Comparison of ENCODE assay signal across 18 cellular contexts in the genomic region with DNA sequence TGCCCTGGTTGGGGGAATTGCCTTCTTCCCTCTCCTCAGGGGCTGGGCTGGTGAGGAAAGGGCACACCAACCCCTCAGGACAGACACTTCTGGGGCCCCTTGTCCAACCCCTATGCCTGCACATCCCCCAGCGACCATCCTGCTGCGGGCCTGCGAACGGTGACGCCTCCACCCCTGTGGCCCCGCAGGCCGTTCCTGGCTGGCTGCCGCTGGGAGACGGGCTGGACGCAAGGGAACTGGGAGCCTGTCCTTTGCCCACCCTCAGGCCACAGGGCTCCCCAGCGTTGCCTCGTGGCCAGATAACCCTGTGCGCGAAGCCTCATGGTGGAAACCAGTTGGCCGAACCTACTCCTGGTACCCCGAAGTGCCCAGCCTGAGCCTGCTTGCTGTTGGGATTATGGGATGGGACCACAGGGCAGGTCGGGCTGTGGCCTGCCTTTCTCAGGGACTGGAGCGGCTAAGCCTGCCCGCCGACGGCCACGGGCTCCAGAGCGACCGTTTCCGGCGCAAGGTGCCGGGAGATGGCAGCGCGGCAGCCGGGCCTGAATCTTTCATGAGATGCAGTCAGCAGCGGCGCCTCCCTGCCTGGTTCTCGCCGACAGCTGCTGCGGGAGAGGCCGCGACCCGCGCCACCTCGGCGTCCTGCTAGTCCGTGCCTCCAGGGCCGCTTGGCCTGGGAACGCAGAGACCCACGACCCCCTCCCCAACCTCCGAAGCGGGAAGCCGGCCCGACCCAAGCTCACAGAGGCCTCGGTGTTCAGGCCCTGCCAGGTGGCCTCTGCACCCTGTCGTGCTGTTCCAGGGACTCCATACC. TPM values are rescaled to one million over a fixed set of nuclear protein-coding genes. Genes with fewer than 3 reads are reported as not detected.
DNase-seq lines count a peak whose midpoint lies in the region; ATAC-seq, FAIRE-seq and TF ChIP-seq lines count a peak whose summit lies in the region.
"Had no signal": no experiment of that assay in that cellular context is flagged by ENCODE, and none has a peak within 500 bp of the region (broad histone marks: within the 10 kb centered on the region; RNA-seq: fewer than 3 reads in every experiment).

No MANE protein-coding gene starts in this region.

- H3K9me1 ChIP-seq in K562 (ENCODE audit: control insufficient read depth, insufficient read depth, low read length) = no peaks in the 10 kb centered on the region

- no peak for FAIRE-seq in K562 (lab: Jason Lieb, UNC)
- FAIRE-seq: A549 had no signal

- POLR2A ChIA-PET in K562 (lab: Yijun Ruan, JAX) = no interaction called here

- no peaks in the 10 kb centered on the region for H3K9me3 ChIP-seq in K562 (replicated peaks; ENCODE audit: control insufficient read depth, insufficient read depth, low read depth, low read length)
- H3K9me3 ChIP-seq: A549, left ventricle myocardium inferior, neutrophil had no signal

- no peak overlapping the region for H3K9ac ChIP-seq in K562 (ENCODE audit: insufficient read depth in 1 of 2, low read depth in 2 of 2, low read length in 2 of 2)
- H3K9ac ChIP-seq: KMS-11 had no signal

- 88% methylated on average over 35 of the region's 51 CpGs for WGBS in K562 (ENCODE audit: insufficient coverage, low coverage, missing lambda C conversion rate)

- H3K79me2 ChIP-seq in K562 (ENCODE audit: control insufficient read depth, insufficient read depth, low read length) = peaks cover under 1% of the 10 kb centered on the region; the same call in 2 of the 3 replicates

- H3K36me3 ChIP-seq in K562 (ENCODE audit: control insufficient read depth, insufficient read depth, low read length) = no peaks in the 10 kb centered on the region; the same call in 2 of the 3 replicates
- H3K36me3 ChIP-seq: left ventricle myocardium inferior, neutrophil had no signal

- ATAC-seq in K562 = no peak
- no peak for ATAC-seq in stimulated activated naive CD8-positive, alpha-beta T cell treated with anti-CD3 and anti-CD28 coated beads, Interleukin-15, amount 100 ng/mL, for 72 hours
- ATAC-seq: activated naive CD4-positive, alpha-beta T cell treated with anti-CD3 and anti-CD28 coated beads, Interleukin-2, amount 50 U/mL, for 72 hours had no signal

- TF ChIP-seq POLR2A in K562 (conservative IDR thresholded peaks at IDR 0.05) = no peak

- H3K4me1 ChIP-seq in K562 (replicated peaks in 1 of 2; ENCODE audit: control insufficient read depth in 2 of 2, insufficient read depth in 2 of 2, low read length in 2 of 2) = peaks cover 10 to 16% of the 10 kb centered on the region in 2 experiments; a peak in 4 of 5 replicates
- H3K4me1 ChIP-seq: A549 had no signal

- CTCF ChIA-PET in K562 (lab: Yijun Ruan, JAX; ENCODE audit: low intra/inter-chr PET ratio) = no interaction called here

- no peak overlapping the region for H2AFZ ChIP-seq in K562 (ENCODE audit: low read depth, low read length)

- no peaks in the 10 kb centered on the region for H4K20me1 ChIP-seq in K562 (replicated peaks; ENCODE audit: control insufficient read depth, insufficient read depth, low read length)

- peak overlapping the region; percentile 19 for H3K4me3 Mint-ChIP-seq in activated naive CD4-positive, alpha-beta T cell treated with anti-CD3 and anti-CD28 coated beads, Interleukin-2, amount 50 U/mL, for 24 hours
- H3K4me3 Mint-ChIP-seq in stimulated activated naive CD8-positive, alpha-beta T cell treated with anti-CD3 and anti-CD28 coated beads, Interleukin-15, amount 100 ng/mL, for 72 hours = peak overlapping the region; percentile 60 to 64

- no peak for TF ChIP-seq RAD21 in K562 (CRISPR knock-in tag; conservative IDR thresholded peaks at IDR 0.05 in 1 of 2, IDR thresholded peaks at IDR 0.05 in 1 of 2)

- no peak overlapping the region for H3K4me2 ChIP-seq in K562 (ENCODE audit: insufficient read depth, low read length)
- H3K4me2 ChIP-seq: KMS-11 had no signal

- DNase-seq in activated naive CD4-positive, alpha-beta T cell treated with anti-CD3 and anti-CD28 coated beads, Interleukin-2, amount 50 U/mL, for 16 hours = no peak
- DNase-seq in K562 (ENCODE audit: extremely low read depth in 1 of 4, low spot score in 3 of 4) (no peak), left kidney (ENCODE audit: low read depth, low spot score) (peak; percentile 66), DMS53 treated with DMSO at 0.1 percent for 48 hours (lab: John Stamatoyannopoulos, UW; ENCODE audit: unreplicated experiment) (no peak), KBM-7 (no peak)
- no peak for DNase-seq in stimulated activated naive CD8-positive, alpha-beta T cell treated with anti-CD3 and anti-CD28 coated beads, Interleukin-15, amount 100 ng/mL, for 72 hours
- DNase-seq in activated CD8-positive, alpha-beta memory T cell treated with anti-CD3 and anti-CD28 coated beads for 24 hours = no peak
- DNase-seq: central memory CD4-positive, alpha-beta T cell; COR-L47; GF-D8; left ventricle myocardium inferior; NCI-H187 treated with DMSO at 0.1 percent for 48 hours; NCI-H774 had no signal

- no TSS peak for BruUV-seq in K562 (replicated peaks; lab: Mats Ljungman, UMichigan)

- H3K4me3 ChIP-seq in K562 = no peak overlapping the region

- no peaks in the 10 kb centered on the region for H3K27me3 ChIP-seq in K562 (ENCODE audit: control insufficient read depth in 2 of 2, insufficient read depth in 2 of 2, low read length in 2 of 2)

- no peak for TF ChIP-seq EP300 in K562 (IDR thresholded peaks at IDR 0.05; ENCODE audit: low read length)

- intact Hi-C loops in K562 (cut with micrococcal nuclease) = no loop called here

- no peaks in the 10 kb centered on the region for H3K9me3 Mint-ChIP-seq in activated naive CD4-positive, alpha-beta T cell treated with anti-CD3 and anti-CD28 coated beads, Interleukin-2, amount 50 U/mL, for 24 hours
- no peaks in the 10 kb centered on the region for H3K9me3 Mint-ChIP-seq in stimulated activated naive CD8-positive, alpha-beta T cell treated with anti-CD3 and anti-CD28 coated beads, Interleukin-15, amount 100 ng/mL, for 72 hours
- H3K9me3 Mint-ChIP-seq: activated naive CD4-positive, alpha-beta T cell treated with anti-CD3 and anti-CD28 coated beads, Interleukin-2, amount 50 U/mL, for 72 hours had no signal

- H3K36me3 Mint-ChIP-seq in activated naive CD4-positive, alpha-beta T cell treated with anti-CD3 and anti-CD28 coated beads, Interleukin-2, amount 50 U/mL, for 24 hours = no peaks in the 10 kb centered on the region
- H3K36me3 Mint-ChIP-seq: activated naive CD4-positive, alpha-beta T cell treated with anti-CD3 and anti-CD28 coated beads, Interleukin-2, amount 50 U/mL, for 72 hours had no signal

- in situ Hi-C loops in K562 (cut with MboI) = no loop called here
- in situ Hi-C loops in KBM-7 (cut with MboI; ENCODE audit: low pct_unique_long_range_greater_than_20kb, low sequenced_read_pairs) = no loop called here

- peaks cover 13% of the 10 kb centered on the region for H3K4me1 Mint-ChIP-seq in activated naive CD4-positive, alpha-beta T cell treated with anti-CD3 and anti-CD28 coated beads, Interleukin-2, amount 50 U/mL, for 24 hours
- peaks cover 30% of the 10 kb centered on the region for H3K4me1 Mint-ChIP-seq in stimulated activated naive CD8-positive, alpha-beta T cell treated with anti-CD3 and anti-CD28 coated beads, Interleukin-15, amount 100 ng/mL, for 72 hours

- no peak overlapping the region for H3K27ac Mint-ChIP-seq in activated naive CD4-positive, alpha-beta T cell treated with anti-CD3 and anti-CD28 coated beads, Interleukin-2, amount 50 U/mL, for 24 hours
- no peak overlapping the region for H3K27ac Mint-ChIP-seq in stimulated activated naive CD8-positive, alpha-beta T cell treated with anti-CD3 and anti-CD28 coated beads, Interleukin-15, amount 100 ng/mL, for 72 hours
- H3K27ac Mint-ChIP-seq: activated naive CD4-positive, alpha-beta T cell treated with anti-CD3 and anti-CD28 coated beads, Interleukin-2, amount 50 U/mL, for 72 hours had no signal

- H3K27ac ChIP-seq in K562 (ENCODE audit: extremely low read depth, low read depth, low read length) = no peak overlapping the region
- H3K27ac ChIP-seq: KMS-11, left ventricle myocardium inferior, neutrophil had no signal

- peaks cover 53% of the 10 kb centered on the region for H3K27me3 Mint-ChIP-seq in activated naive CD4-positive, alpha-beta T cell treated with anti-CD3 and anti-CD28 coated beads, Interleukin-2, amount 50 U/mL, for 24 hours
- peaks cover 95% of the 10 kb centered on the region for H3K27me3 Mint-ChIP-seq in stimulated activated naive CD8-positive, alpha-beta T cell treated with anti-CD3 and anti-CD28 coated beads, Interleukin-15, amount 100 ng/mL, for 72 hours

- TF ChIP-seq CTCF in K562 (IDR thresholded peaks at IDR 0.05 in 2 of 3, conservative IDR thresholded peaks at IDR 0.05 in 1 of 3; ENCODE audit: insufficient read depth in 2 of 3, low read depth in 1 of 3, low read length in 3 of 3) = no peak

TF ChIP-seq in K562, 482 proteins besides CTCF, POLR2A, EP300 and RAD21 (continues in another document):
- TF ChIP-seq ZFP30 (CRISPR knock-in tag; IDR thresholded peaks at IDR 0.05; ENCODE audit: borderline replicate concordance) (no peak), ZNF212 (CRISPR knock-in tag; IDR thresholded peaks at IDR 0.05) (no peak), NFYB (IDR thresholded peaks at IDR 0.05; ENCODE audit: extremely low read depth, insufficient read length) (no peak)

RNA-seq across cellular contexts. Expression of a gene that starts 6.5 kb away (rescaled TPM):
- total RNA-seq in K562 (2011; cell fraction: chromatin; rRNA removed; ENCODE audit: low replicate concordance) = 10.2 and 35.6 TPM in 2 replicates
- 39.9 and 42.6 TPM in 2 replicates for total RNA-seq in K562 (2011; cell fraction: nucleolus; rRNA removed)
- total RNA-seq in K562 (2011; cell fraction: nucleoplasm; rRNA removed) = 19.5 and 26.3 TPM in 2 replicates
- total RNA-seq in K562 (2014; rRNA removed) = 59.8 and 73.9 TPM in 2 replicates
- 2.3 and 3.1 TPM in 2 replicates for total RNA-seq in K562 (2014; rRNA removed; fragmentation: Illumina TruSeq; extraction: Trizol)
- total RNA-seq in K562 (2015; rRNA removed; fragmentation: Illumina TruSeq; extraction: Trizol) = 24.9 and 25.3 TPM in 2 replicates
- 88.2 and 90.4 TPM in 2 replicates for total RNA-seq in K562 (2021)
- 30.8 and 50.1 TPM in 2 replicates for polyA plus RNA-seq in K562 (2011; rRNA removed)
- polyA plus RNA-seq in K562 (2011; cell fraction: cytosol; rRNA removed) = 91.0 and 189 TPM in 2 replicates
- polyA plus RNA-seq in K562 (2011; cell fraction: nucleus; rRNA removed) = 68.1 and 94.4 TPM in 2 replicates
- polyA plus RNA-seq in K562 (2012) = 34.0 and 38.0 TPM in 2 replicates
- polyA plus RNA-seq in K562 (2014; fragmentation: Illumina TruSeq; extraction: Trizol) = 7.4 and 35.6 TPM in 2 replicates
- polyA plus RNA-seq in K562 (2014; fragmentation: Nextera tagmentation; extraction: Ambion mirVana) = under 1 TPM; 0.13 to 0.17 TPM
- 58.7 and 64.6 TPM in 2 replicates for polyA plus RNA-seq in K562 (2014; rRNA removed)
- polyA minus RNA-seq in K562 (2011; rRNA and poly(A)+ RNA removed) = 12.0 and 21.7 TPM in 2 replicates
- polyA minus RNA-seq in K562 (2011; cell fraction: cytosol; rRNA and poly(A)+ RNA removed) = 56.3 and 80.4 TPM in 2 replicates
- polyA minus RNA-seq in K562 (2011; cell fraction: nucleus; rRNA and poly(A)+ RNA removed) = 21.8 and 31.4 TPM in 2 replicates
- total RNA-seq: left ventricle myocardium inferior had no signal
